14 cellular contexts compared by ENCODE assay signal in genomic region chr20:4109587-4109986, GRCh38. TPM values are rescaled to one million over a fixed set of nuclear protein-coding genes. Genes with fewer than 3 reads are reported as not detected.
DNase-seq lines count a peak whose midpoint lies in the region; ATAC-seq and TF ChIP-seq lines count a peak whose summit lies in the region.
"Had no signal": no experiment of that assay in that cellular context is flagged by ENCODE, and none has a peak within 500 bp of the region (broad histone marks: within the 10 kb centered on the region; RNA-seq: fewer than 3 reads in every experiment).

No MANE protein-coding gene starts in this region.

- no peak for ATAC-seq in GM23338
- ATAC-seq in Panc1 = no peak; the same call in 1 of the 2 replicates
- no peak for ATAC-seq in natural killer cell treated with Interleukin-12 subunit alpha and Interleukin-12 subunit beta and Interleukin-15 and Interleukin-18, amount 100 ng/mL, for 72 hours
- ATAC-seq in HG03565 (IDR thresholded peaks at IDR 0.05; ENCODE audit: unreplicated experiment) = no peak

- no peak overlapping the region for H2BK15ac ChIP-seq in mesendoderm (replicated peaks; ENCODE audit: low read depth)

- no peak overlapping the region for H2AK5ac ChIP-seq in mesendoderm (ENCODE audit: low read length)

- peak overlapping the region; percentile 1; the same call in 1 of the 2 replicates for H2AFZ ChIP-seq in GM23338

- peak overlapping the region; percentile 27 for H3K27ac Mint-ChIP-seq in T-helper 1 cell treated with Interleukin-12 subunit alpha and Interleukin-12 subunit beta and Interleukin-4 antibody, amounts not matched to agents 30 μg/mL and 1 μg/mL, for 36 hours
- H3K27ac Mint-ChIP-seq in GM23338 = no peak overlapping the region
- H3K27ac Mint-ChIP-seq in natural killer cell treated with Interleukin-12 subunit alpha and Interleukin-12 subunit beta and Interleukin-15 and Interleukin-18, amount 100 ng/mL, for 72 hours = peak overlapping the region in 1 of 2 donors; percentile 73

- no peaks in the 10 kb centered on the region for H3K36me3 Mint-ChIP-seq in T-helper 1 cell treated with Interleukin-12 subunit alpha and Interleukin-12 subunit beta and Interleukin-4 antibody, amounts not matched to agents 30 μg/mL and 1 μg/mL, for 36 hours (ENCODE audit: low read depth)
- H3K36me3 Mint-ChIP-seq in GM23338 (ENCODE audit: low read depth) = no peaks in the 10 kb centered on the region
- H3K36me3 Mint-ChIP-seq in natural killer cell treated with Interleukin-12 subunit alpha and Interleukin-12 subunit beta and Interleukin-15 and Interleukin-18, amount 100 ng/mL, for 72 hours = no peaks in the 10 kb centered on the region

- H3F3A ChIP-seq in GM23338 (replicated peaks; ENCODE audit: low read depth) = no peaks in the 10 kb centered on the region

- H3K36me3 ChIP-seq in GM23338 (ENCODE audit: insufficient read depth) = no peaks in the 10 kb centered on the region
- no peaks in the 10 kb centered on the region for H3K36me3 ChIP-seq in Panc1 (ENCODE audit: control insufficient read depth, insufficient read depth, low read length)
- H3K36me3 ChIP-seq in mesendoderm (ENCODE audit: control insufficient read depth, insufficient read depth, low read length) = no peaks in the 10 kb centered on the region

- POLR2A ChIA-PET in Panc1 (lab: Charles Lee) = no interaction called here

- H3K4me1 ChIP-seq in GM23338 (ENCODE audit: insufficient read depth) (no peaks in the 10 kb centered on the region), Panc1 (ENCODE audit: control insufficient read depth, insufficient read depth, low read length) (peaks cover 43% of the 10 kb centered on the region), mesendoderm (ENCODE audit: control insufficient read depth, low read depth, low read length) (no peaks in the 10 kb centered on the region)

- H4K20me1 ChIP-seq in GM23338 (replicated peaks; ENCODE audit: insufficient read depth) = no peaks in the 10 kb centered on the region

- H4K8ac ChIP-seq in mesendoderm (ENCODE audit: low read depth, low read length) = no peak overlapping the region

- H3K4me1 Mint-ChIP-seq in T-helper 1 cell treated with Interleukin-12 subunit alpha and Interleukin-12 subunit beta and Interleukin-4 antibody, amounts not matched to agents 30 μg/mL and 1 μg/mL, for 36 hours (ENCODE audit: low read depth) = peaks cover 35% of the 10 kb centered on the region
- peaks cover 16% of the 10 kb centered on the region for H3K4me1 Mint-ChIP-seq in GM23338
- H3K4me1 Mint-ChIP-seq in natural killer cell treated with Interleukin-12 subunit alpha and Interleukin-12 subunit beta and Interleukin-15 and Interleukin-18, amount 100 ng/mL, for 72 hours (ENCODE audit: low read depth in 2 of 2) = peaks cover 7 to 12% of the 10 kb centered on the region in 2 donors

- H3K4ac ChIP-seq in mesendoderm (ENCODE audit: low read depth, low read length) = peak overlapping the region; percentile 38

- in situ Hi-C loops in Panc1 (cut with HindIII; ENCODE audit: low pct_unique_long_range_greater_than_20kb, low sequenced_read_pairs) = no loop called here

- no peak overlapping the region for H2BK5ac ChIP-seq in mesendoderm (ENCODE audit: low read length)

- no TSS peak for BruUV-seq in Panc1 (replicated peaks; lab: Mats Ljungman, UMichigan)

- DNase-seq in T-helper 1 cell (no peak), GM23338 (ENCODE audit: low spot score) (no peak), Panc1 (ENCODE audit: low read depth, low spot score) (no peak), mesendoderm (no peak), amniotic stem cell (lab: John Stamatoyannopoulos, UW) (no peak)
- no peak for DNase-seq in natural killer cell treated with Interleukin-12 subunit alpha and Interleukin-12 subunit beta and Interleukin-15 and Interleukin-18, amount 100 ng/mL, for 72 hours (ENCODE audit: low spot score)
- DNase-seq: ACHN, C1 segment of cervical spinal cord, foreskin fibroblast, RPMI8226, testis had no signal

- H3K27me3 ChIP-seq in GM23338 (ENCODE audit: insufficient read depth) = no peaks in the 10 kb centered on the region
- H3K27me3 ChIP-seq in Panc1 (ENCODE audit: control insufficient read depth, insufficient read depth, low read length) = no peaks in the 10 kb centered on the region
- no peaks in the 10 kb centered on the region for H3K27me3 ChIP-seq in mesendoderm (ENCODE audit: insufficient read depth, low read length, poor library complexity)
- H3K27me3 ChIP-seq: testis had no signal

- peak overlapping the region; percentile 21 for H3K18ac ChIP-seq in mesendoderm (ENCODE audit: low read length)

- H3K9ac ChIP-seq in mesendoderm (ENCODE audit: low read length) = no peak overlapping the region

- no peak overlapping the region for H3K4me3 Mint-ChIP-seq in T-helper 1 cell treated with Interleukin-12 subunit alpha and Interleukin-12 subunit beta and Interleukin-4 antibody, amounts not matched to agents 30 μg/mL and 1 μg/mL, for 36 hours
- no peak overlapping the region for H3K4me3 Mint-ChIP-seq in GM23338
- H3K4me3 Mint-ChIP-seq in natural killer cell treated with Interleukin-12 subunit alpha and Interleukin-12 subunit beta and Interleukin-15 and Interleukin-18, amount 100 ng/mL, for 72 hours = no peak overlapping the region

- TF ChIP-seq CTCF in GM23338 (conservative IDR thresholded peaks at IDR 0.05; ENCODE audit: low read depth in 2 of 2) (no peak), Panc1 (IDR thresholded peaks at IDR 0.05) (no peak)

- no peak overlapping the region for H2BK120ac ChIP-seq in mesendoderm (ENCODE audit: low read depth, low read length)

- no peak overlapping the region for H3K23ac ChIP-seq in mesendoderm (ENCODE audit: low read length)

- intact Hi-C loops in Panc1 (cut with micrococcal nuclease; ENCODE audit: unreplicated experiment) = loop anchor here (5.0 kb wide), 1 partner anchor 483 kb away; no protein-coding TSS in a partner anchor

- no peak overlapping the region for H4K5ac ChIP-seq in mesendoderm (ENCODE audit: low read length)

- H3K9me3 Mint-ChIP-seq in T-helper 1 cell treated with Interleukin-12 subunit alpha and Interleukin-12 subunit beta and Interleukin-4 antibody, amounts not matched to agents 30 μg/mL and 1 μg/mL, for 36 hours = no peaks in the 10 kb centered on the region
- H3K9me3 Mint-ChIP-seq in GM23338 = no peaks in the 10 kb centered on the region
- no peaks in the 10 kb centered on the region for H3K9me3 Mint-ChIP-seq in natural killer cell treated with Interleukin-12 subunit alpha and Interleukin-12 subunit beta and Interleukin-15 and Interleukin-18, amount 100 ng/mL, for 72 hours

- no peaks in the 10 kb centered on the region for H3K27me3 Mint-ChIP-seq in T-helper 1 cell treated with Interleukin-12 subunit alpha and Interleukin-12 subunit beta and Interleukin-4 antibody, amounts not matched to agents 30 μg/mL and 1 μg/mL, for 36 hours (ENCODE audit: low read depth)
- peaks cover 7% of the 10 kb centered on the region for H3K27me3 Mint-ChIP-seq in GM23338 (ENCODE audit: insufficient read depth, low read depth, poor library complexity)
- H3K27me3 Mint-ChIP-seq in natural killer cell treated with Interleukin-12 subunit alpha and Interleukin-12 subunit beta and Interleukin-15 and Interleukin-18, amount 100 ng/mL, for 72 hours = peaks cover 9 to 20% of the 10 kb centered on the region in 2 donors

- H3K4me2 ChIP-seq in GM23338 = no peak overlapping the region
- H3K4me2 ChIP-seq in mesendoderm (ENCODE audit: low read length) = no peak overlapping the region

- H3K27ac ChIP-seq in GM23338 (ENCODE audit: low read depth) (no peak overlapping the region), Panc1 (ENCODE audit: low read length) (peak overlapping the region; percentile 92), mesendoderm (ENCODE audit: low read depth, low read length) (no peak overlapping the region)
- H3K27ac ChIP-seq: testis had no signal

- WGBS in mesendoderm (ENCODE audit: extremely low coverage, insufficient coverage, low lambda C conversion rate) = no CpG with 5 or more reads among the region's 5 CpGs

- no peaks in the 10 kb centered on the region for H3K79me1 ChIP-seq in mesendoderm (ENCODE audit: low read length)

- CTCF ChIA-PET in Panc1 (lab: Charles Lee) = interaction anchor here (0.9 to 1.0 kb wide), 2 partner anchors 45 to 68 kb away, joined by 4 to 10 read pairs; no protein-coding TSS in a partner anchor

- H3K79me2 ChIP-seq in GM23338 (replicated peaks; ENCODE audit: insufficient read depth) (no peaks in the 10 kb centered on the region), mesendoderm (ENCODE audit: control insufficient read depth, insufficient read depth, low read length) (no peaks in the 10 kb centered on the region)

- H3K4me3 ChIP-seq in GM23338 (no peak overlapping the region), Panc1 (ENCODE audit: low read depth in 2 of 2, low read length in 2 of 2) (no peak overlapping the region), mesendoderm (ENCODE audit: low read length) (no peak overlapping the region)
- H3K4me3 ChIP-seq: lung, testis had no signal

- no peaks in the 10 kb centered on the region for H3K9me2 ChIP-seq in GM23338 (ENCODE audit: insufficient read depth)

- peak overlapping the region; percentile 65 for H3K56ac ChIP-seq in mesendoderm (ENCODE audit: low read length)

- no peaks in the 10 kb centered on the region for H3K9me3 ChIP-seq in Panc1 (ENCODE audit: control insufficient read depth, insufficient read depth, low read depth, low read length)
- H3K9me3 ChIP-seq: testis had no signal

RNA-seq across cellular contexts. Expression of gene SMOX, which starts 39.0 kb away (rescaled TPM):
- total RNA-seq in GM23338 (2014; rRNA removed; shearing (Covaris generic)) = 4.8 and 7.9 TPM in 2 replicates
- 7.0 and 7.9 TPM in 2 replicates for polyA plus RNA-seq in GM23338 (2016; fragmentation: Nextera tagmentation; extraction: Ambion mirVana)
- total RNA-seq in Panc1 (2021; ENCODE audit: unreplicated experiment) = 33.8 TPM
- polyA plus RNA-seq in Panc1 (2012; ENCODE audit: insufficient read length) = 27.6 TPM
- polyA plus RNA-seq in mesendoderm (2013, experiment 1 of 2) = 9.9 TPM
- polyA plus RNA-seq in mesendoderm (2013, experiment 2 of 2) = 11.2 TPM
- total RNA-seq in natural killer cell treated with Interleukin-12 subunit alpha and Interleukin-12 subunit beta and Interleukin-15 and Interleukin-18, amount 100 ng/mL, for 72 hours = 1 to 10 TPM; 1.3 to 1.5 TPM
